Comparison of ENCODE assay signal across 27 cellular contexts in genomic region chr11:6648505-6648904, GRCh38. TPM values are rescaled to one million over a fixed set of nuclear protein-coding genes. Genes with fewer than 3 reads are reported as not detected.
DNase-seq lines count a peak whose midpoint lies in the region; ATAC-seq and TF ChIP-seq lines count a peak whose summit lies in the region.
"Had no signal": no experiment of that assay in that cellular context is flagged by ENCODE, and none has a peak within 500 bp of the region (broad histone marks: within the 10 kb centered on the region; RNA-seq: fewer than 3 reads in every experiment).

No MANE protein-coding gene starts in this region.

- H3K27ac ChIP-seq in left lung (no peak overlapping the region), upper lobe of right lung (no peak overlapping the region)
- H3K27ac ChIP-seq: epithelial cell of prostate had no signal

- intact Hi-C loops in left lung (cut with DNase I) (no loop called here), upper lobe of right lung (cut with DNase I) (no loop called here)

- peaks cover 21 to 51% of the 10 kb centered on the region in 2 donors for H3K4me1 ChIP-seq in left lung
- peaks cover 31% of the 10 kb centered on the region for H3K4me1 ChIP-seq in upper lobe of right lung

- H3K9me3 ChIP-seq in left lung (no peaks in the 10 kb centered on the region), upper lobe of right lung (no peaks in the 10 kb centered on the region)
- H3K9me3 ChIP-seq: tibial artery had no signal

- H3K4me3 ChIP-seq in left lung (no peak overlapping the region), upper lobe of right lung (no peak overlapping the region)
- H3K4me3 ChIP-seq: K562, tibial artery had no signal

- H3K36me3 ChIP-seq in left lung (no peaks in the 10 kb centered on the region), upper lobe of right lung (no peaks in the 10 kb centered on the region)
- H3K36me3 ChIP-seq: tibial artery had no signal

- ATAC-seq in left lung (peak; percentile 20), upper lobe of right lung (peak; percentile 28)
- ATAC-seq: K562; naive thymus-derived CD8-positive, alpha-beta T cell; stimulated activated naive CD8-positive, alpha-beta T cell treated with anti-CD3 and anti-CD28 coated beads, Interleukin-15, Interleukin-2, amounts not matched to agents 100 U/mL and 50 U/mL, for 24 hours had no signal

- peaks cover 0 to 9% of the 10 kb centered on the region in 2 donors for H3K27me3 ChIP-seq in left lung
- no peaks in the 10 kb centered on the region for H3K27me3 ChIP-seq in upper lobe of right lung
- H3K27me3 ChIP-seq: tibial artery had no signal

- DNase-seq in activated CD8-positive, alpha-beta memory T cell treated with anti-CD3 and anti-CD28 coated beads for 24 hours, result peak; percentile 33
- DNase-seq in activated CD8-positive, alpha-beta memory T cell treated with anti-CD3 and anti-CD28 coated beads, Interleukin-2, amount 50 U/mL, for 4 hours, result no peak
- DNase-seq in NOMO-1 treated with DMSO at 0.1 percent for 48 hours (lab: John Stamatoyannopoulos, UW; ENCODE audit: unreplicated experiment), result peak; percentile 56
- DNase-seq in left lung, result no peak
- DNase-seq in upper lobe of right lung, result no peak
- no peak for DNase-seq in NCI-H345 (lab: John Stamatoyannopoulos, UW)
- DNase-seq in activated gamma-delta T cell (lab: John Stamatoyannopoulos, UW), result no peak
- no peak for DNase-seq in T-helper 2 cell
- DNase-seq: activated CD4-positive, alpha-beta T cell treated with anti-CD3 and anti-CD28 coated beads, Interleukin-2, amount 50 U/mL, for 48 hours; activated CD4-positive, CD25-positive, alpha-beta regulatory T cell; activated effector memory CD4-positive, alpha-beta T cell treated with Interleukin-2 at 50 U/mL for 16 hours; activated naive CD8-positive, alpha-beta T cell treated with anti-CD3 and anti-CD28 coated beads, Interleukin-2, amount 10 ng/mL, durations not matched to agents 7 days and 5 days; AML-193; cerebellar nuclear complex; COR-L47; glutamatergic neuron; GOT3; naive thymus-derived CD8-positive, alpha-beta T cell; NCI-H146; NCI-H510A treated with DMSO at 0.1 percent for 48 hours; NK-92 treated with Interleukin-12 subunit alpha and Interleukin-12 subunit beta, amount 100 ng/mL, for 24 hours; occipital lobe; stimulated activated CD4-positive, alpha-beta T cell treated with anti-CD3 and anti-CD28 coated beads, Interleukin-12 subunit alpha, Interleukin-12 subunit beta, amount 100 ng/mL, for 4 hours; stimulated activated naive CD8-positive, alpha-beta T cell treated with anti-CD3 and anti-CD28 coated beads, Interleukin-15, Interleukin-2, amounts not matched to agents 100 U/mL and 50 U/mL, for 24 hours; tibial artery had no signal

- no peak for TF ChIP-seq CTCF in left lung (IDR thresholded peaks at IDR 0.05)
- no peak for TF ChIP-seq CTCF in upper lobe of right lung (IDR thresholded peaks at IDR 0.05)

RNA-seq across cellular contexts. Expression of gene DCHS1, which starts 7.1 kb away (rescaled TPM):
- 10 to 100 TPM; 15.4 to 18.9 TPM for total RNA-seq in left lung
- total RNA-seq in upper lobe of right lung, result 28.0 TPM

RNA-seq across cellular contexts. Expression of gene TPP1, which starts 29.3 kb away (rescaled TPM):
- total RNA-seq in left lung (100 to 1,000 TPM; 202 to 264 TPM), upper lobe of right lung (207 TPM)

RNA-seq across cellular contexts. Expression of gene MRPL17, which starts 34.6 kb away (rescaled TPM):
- total RNA-seq in left lung (10 to 100 TPM; 47.6 to 51.6 TPM), upper lobe of right lung (35.1 TPM)

RNA-seq across cellular contexts. Expression of gene TAF10, which starts 36.5 kb away (rescaled TPM):
- total RNA-seq in left lung (100 to 1,000 TPM; 127 TPM), upper lobe of right lung (87.8 TPM)

RNA-seq across cellular contexts. Expression of gene ILK, which starts 44.9 kb away (rescaled TPM):
- total RNA-seq in left lung (100 to 1,000 TPM; 155 to 165 TPM), upper lobe of right lung (148 TPM)

Comparison
In these comparisons a context has a peak if more than half of its experiments do, and no peak if none do; other contexts are left out.
1. DNase-seq: peak in activated CD8-positive, alpha-beta memory T cell treated with anti-CD3 and anti-CD28 coated beads for 24 hours (single experiment) and NOMO-1 treated with DMSO at 0.1 percent for 48 hours (single experiment); none in activated CD8-positive, alpha-beta memory T cell treated with anti-CD3 and anti-CD28 coated beads, Interleukin-2, amount 50 U/mL, for 4 hours (single experiment), left lung (0 of 2), upper lobe of right lung (single experiment), NCI-H345 (single experiment), activated gamma-delta T cell (single experiment) and T-helper 2 cell (0 of 5).